8 cellular contexts compared by ENCODE assay signal in the genomic region with DNA sequence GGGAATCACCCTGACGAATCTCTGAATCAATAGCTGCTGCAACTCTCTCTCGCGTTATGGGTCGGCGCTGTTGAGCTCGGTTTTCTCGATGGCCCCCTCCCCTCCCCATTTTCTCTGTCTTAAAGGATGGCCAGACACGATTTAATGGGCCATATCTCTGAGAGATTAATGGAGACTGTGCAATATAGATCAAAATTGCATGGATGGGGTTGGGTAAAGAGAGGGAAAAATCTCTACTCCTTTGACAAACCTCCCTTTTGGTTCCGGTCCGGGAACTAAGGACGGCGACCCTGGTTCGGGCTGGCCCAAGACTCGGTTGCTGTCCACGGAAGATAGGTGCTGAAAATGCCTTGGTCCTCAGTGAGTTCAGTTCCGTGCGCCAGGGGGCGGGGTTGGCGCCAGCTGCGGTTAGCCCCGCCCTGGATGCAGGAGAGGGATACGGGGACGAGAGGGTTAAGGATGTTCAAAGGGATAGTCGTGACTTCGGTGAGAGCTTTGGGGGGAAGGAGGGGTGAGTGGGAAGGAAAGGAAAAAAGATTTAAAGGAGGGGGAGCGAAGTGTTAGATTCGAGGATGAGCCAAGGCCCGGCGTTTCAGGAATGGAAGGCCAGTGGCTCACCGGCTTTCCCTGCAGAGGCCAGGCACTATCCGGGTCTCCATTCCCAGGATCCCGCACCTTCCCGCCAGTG.
DNase-seq lines count a peak whose midpoint lies in the region; ATAC-seq and TF ChIP-seq lines count a peak whose summit lies in the region.

No MANE protein-coding gene starts in this region.

- peaks cover 43% of the 10 kb centered on the region for H3K4me1 Mint-ChIP-seq in activated naive CD4-positive, alpha-beta T cell treated with anti-CD3 and anti-CD28 coated beads, Interleukin-2, amount 10 ng/mL, durations not matched to agents 7 days and 5 days
- peaks cover 61% of the 10 kb centered on the region for H3K4me1 Mint-ChIP-seq in neural progenitor cell

- peak; percentile 60 for DNase-seq in activated naive CD4-positive, alpha-beta T cell treated with anti-CD3 and anti-CD28 coated beads, Interleukin-2, amount 10 ng/mL, durations not matched to agents 7 days and 5 days
- no peak for DNase-seq in activated naive CD4-positive, alpha-beta T cell treated with Interleukin-2 at 50 U/mL for 16 hours
- DNase-seq in NCI-H2227 treated with DMSO at 0.1 percent for 48 hours (lab: John Stamatoyannopoulos, UW), result peak; percentile 27
- DNase-seq in neural progenitor cell (ENCODE audit: low spot score), result peak; percentile 93
- no peak for DNase-seq in HPDE6-E6E7 (ENCODE audit: extremely low spot score)
- DNase-seq in stimulated activated naive CD4-positive, alpha-beta T cell (lab: John Stamatoyannopoulos, UW), result no peak

- ATAC-seq in GM21717 (IDR thresholded peaks at IDR 0.05; ENCODE audit: unreplicated experiment), result no peak

- no peak overlapping the region for H2AFZ ChIP-seq in neural progenitor cell (replicated peaks)

- H3K36me3 Mint-ChIP-seq in activated naive CD4-positive, alpha-beta T cell treated with anti-CD3 and anti-CD28 coated beads, Interleukin-2, amount 10 ng/mL, durations not matched to agents 7 days and 5 days, result peaks cover 3% of the 10 kb centered on the region
- H3K36me3 Mint-ChIP-seq in neural progenitor cell, result no peaks in the 10 kb centered on the region

- H3F3A ChIP-seq in neural progenitor cell (ENCODE audit: low read depth), result peaks cover 21% of the 10 kb centered on the region

- peaks cover 96% of the 10 kb centered on the region for H3K27me3 Mint-ChIP-seq in activated naive CD4-positive, alpha-beta T cell treated with anti-CD3 and anti-CD28 coated beads, Interleukin-2, amount 10 ng/mL, durations not matched to agents 7 days and 5 days
- H3K27me3 Mint-ChIP-seq in neural progenitor cell (ENCODE audit: insufficient read depth, low read depth), result peaks cover 67% of the 10 kb centered on the region

- TF ChIP-seq CTCF in neural progenitor cell (IDR thresholded peaks at IDR 0.05), result peak; percentile 47

- H3K9me3 ChIP-seq in endocrine pancreas (ENCODE audit: control insufficient read depth, low read length) (no peaks in the 10 kb centered on the region), neural progenitor cell (ENCODE audit: low read depth) (no peaks in the 10 kb centered on the region)

- no peak overlapping the region for H3K4me3 Mint-ChIP-seq in activated naive CD4-positive, alpha-beta T cell treated with anti-CD3 and anti-CD28 coated beads, Interleukin-2, amount 10 ng/mL, durations not matched to agents 7 days and 5 days
- peak overlapping the region; percentile 86 for H3K4me3 Mint-ChIP-seq in neural progenitor cell

- H3K27me3 ChIP-seq in endocrine pancreas (ENCODE audit: control insufficient read depth, insufficient read depth, low read length) (no peaks in the 10 kb centered on the region), neural progenitor cell (peaks cover 100% of the 10 kb centered on the region)

- H3K79me2 ChIP-seq in neural progenitor cell (ENCODE audit: low read depth), result no peaks in the 10 kb centered on the region

- H3K4me3 ChIP-seq in endocrine pancreas (ENCODE audit: control insufficient read depth, insufficient read depth, low read length), result peak overlapping the region; percentile 67
- H3K4me3 ChIP-seq in neural progenitor cell, result peak overlapping the region; percentile 3

- H3K9ac ChIP-seq in endocrine pancreas (ENCODE audit: control insufficient read depth, insufficient read depth, low read length) (peak overlapping the region; percentile 15), neural progenitor cell (no peak overlapping the region)

- no peak overlapping the region for H3K27ac ChIP-seq in neural progenitor cell

- H3K27ac Mint-ChIP-seq in activated naive CD4-positive, alpha-beta T cell treated with anti-CD3 and anti-CD28 coated beads, Interleukin-2, amount 10 ng/mL, durations not matched to agents 7 days and 5 days, result peak overlapping the region; percentile 2
- H3K27ac Mint-ChIP-seq in neural progenitor cell, result no peak overlapping the region

- H3K4me1 ChIP-seq in endocrine pancreas (ENCODE audit: control insufficient read depth, insufficient read depth, low read length) (no peaks in the 10 kb centered on the region), neural progenitor cell (peaks cover 29% of the 10 kb centered on the region)

- peaks cover 67% of the 10 kb centered on the region for H4K20me1 ChIP-seq in neural progenitor cell (ENCODE audit: low read depth)

- H3K9me3 Mint-ChIP-seq in activated naive CD4-positive, alpha-beta T cell treated with anti-CD3 and anti-CD28 coated beads, Interleukin-2, amount 10 ng/mL, durations not matched to agents 7 days and 5 days, result no peaks in the 10 kb centered on the region
- no peaks in the 10 kb centered on the region for H3K9me3 Mint-ChIP-seq in neural progenitor cell

- H3K4me2 ChIP-seq in neural progenitor cell, result peak overlapping the region; percentile 75

- CTCF ChIA-PET in activated naive CD4-positive, alpha-beta T cell treated with anti-CD3 and anti-CD28 coated beads, Interleukin-2, amount 10 ng/mL, durations not matched to agents 7 days and 5 days (lab: Charles Lee), result interaction anchor here (1.3 to 2.7 kb wide), 3 partner anchors 10 to 275 kb away, joined by 3 to 11 read pairs (median 3); no protein-coding TSS in a partner anchor

- H3K36me3 ChIP-seq in endocrine pancreas (ENCODE audit: control insufficient read depth, insufficient read depth, low read length) (no peaks in the 10 kb centered on the region), neural progenitor cell (no peaks in the 10 kb centered on the region)

Comparison
In these comparisons a context has a peak if more than half of its experiments do, and no peak if none do; other contexts are left out.
1. DNase-seq: peak in activated naive CD4-positive, alpha-beta T cell treated with anti-CD3 and anti-CD28 coated beads, Interleukin-2, amount 10 ng/mL, durations not matched to agents 7 days and 5 days (single experiment), NCI-H2227 treated with DMSO at 0.1 percent for 48 hours (single experiment) and neural progenitor cell (single experiment); none in activated naive CD4-positive, alpha-beta T cell treated with Interleukin-2 at 50 U/mL for 16 hours (single experiment), HPDE6-E6E7 (single experiment) and stimulated activated naive CD4-positive, alpha-beta T cell (0 of 6).